ENCODE assay signal across 1 cellular context in the genomic region with DNA sequence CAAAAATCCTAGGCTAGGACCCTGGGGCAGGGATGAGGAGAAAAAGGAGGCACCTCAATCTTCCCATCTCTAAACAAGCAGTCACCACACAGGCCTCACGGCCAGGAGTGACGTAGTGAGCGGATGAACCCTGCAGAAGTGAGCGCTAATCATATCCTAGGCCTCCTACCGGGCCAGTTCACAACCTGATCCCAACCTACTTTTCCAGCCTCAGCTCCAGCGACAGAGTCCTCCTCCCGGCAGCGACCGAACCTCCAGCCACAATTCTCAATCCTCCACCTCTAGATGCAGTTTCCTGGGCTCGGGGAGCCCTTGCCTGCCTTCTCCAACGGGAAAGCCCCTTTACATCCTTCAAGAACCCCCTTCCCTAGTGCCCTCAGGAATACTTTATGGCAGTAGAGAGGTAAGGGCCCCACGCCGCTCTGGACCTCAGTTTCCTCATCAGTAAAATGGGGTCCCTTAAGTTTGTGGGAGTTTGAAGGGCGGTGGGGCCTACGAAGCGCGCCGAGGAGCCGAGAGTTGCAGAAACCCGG.
A peak's percentile ranks its signal among the peaks of the same experiment; 100 is the strongest.
TF ChIP-seq lines count a peak whose summit lies in the region.

No MANE protein-coding gene starts in this region.

TF ChIP-seq in HepG2, 621 proteins besides CTCF, POLR2A, EP300 and RAD21 (continued from another document and continues in another):
- TF ChIP-seq, protein P1, sequence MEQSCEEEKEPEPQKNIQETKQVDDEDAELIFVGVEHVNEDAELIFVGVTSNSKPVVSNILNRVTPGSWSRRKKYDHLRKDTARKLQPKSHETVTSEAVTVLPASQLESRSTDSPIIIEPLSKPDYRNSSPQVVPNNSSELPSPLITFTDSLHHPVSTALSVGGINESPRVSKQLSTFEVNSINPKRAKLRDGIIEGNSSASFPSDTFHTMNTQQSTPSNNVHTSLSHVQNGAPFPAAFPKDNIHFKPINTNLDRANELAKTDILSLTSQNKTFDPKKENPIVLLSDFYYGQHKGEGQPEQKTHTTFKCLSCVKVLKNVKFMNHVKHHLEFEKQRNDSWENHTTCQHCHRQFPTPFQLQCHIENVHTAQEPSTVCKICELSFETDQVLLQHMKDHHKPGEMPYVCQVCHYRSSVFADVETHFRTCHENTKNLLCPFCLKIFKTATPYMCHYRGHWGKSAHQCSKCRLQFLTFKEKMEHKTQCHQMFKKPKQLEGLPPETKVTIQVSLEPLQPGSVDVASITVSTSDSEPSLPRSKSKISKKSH (CRISPR knock-in tag; IDR thresholded peaks at IDR 0.05; ENCODE audit: borderline replicate concordance) = peak; percentile 82; the same call in 1 of the 2 replicates
- no peak for TF ChIP-seq MYNN (CRISPR knock-in tag; IDR thresholded peaks at IDR 0.05; ENCODE audit: low read depth)
- TF ChIP-seq, protein P2, sequence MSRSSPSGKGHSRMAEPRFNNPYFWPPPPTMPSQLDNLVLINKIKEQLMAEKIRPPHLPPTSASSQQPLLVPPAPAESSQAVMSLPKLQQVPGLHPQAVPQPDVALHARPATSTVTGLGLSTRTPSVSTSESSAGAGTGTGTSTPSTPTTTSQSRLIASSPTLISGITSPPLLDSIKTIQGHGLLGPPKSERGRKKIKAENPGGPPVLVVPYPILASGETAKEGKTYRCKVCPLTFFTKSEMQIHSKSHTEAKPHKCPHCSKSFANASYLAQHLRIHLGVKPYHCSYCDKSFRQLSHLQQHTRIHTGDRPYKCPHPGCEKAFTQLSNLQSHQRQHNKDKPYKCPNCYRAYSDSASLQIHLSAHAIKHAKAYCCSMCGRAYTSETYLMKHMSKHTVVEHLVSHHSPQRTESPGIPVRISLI (CRISPR knock-in tag; IDR thresholded peaks at IDR 0.05; ENCODE audit: borderline replicate concordance) = no peak
- TF ChIP-seq, protein P3, sequence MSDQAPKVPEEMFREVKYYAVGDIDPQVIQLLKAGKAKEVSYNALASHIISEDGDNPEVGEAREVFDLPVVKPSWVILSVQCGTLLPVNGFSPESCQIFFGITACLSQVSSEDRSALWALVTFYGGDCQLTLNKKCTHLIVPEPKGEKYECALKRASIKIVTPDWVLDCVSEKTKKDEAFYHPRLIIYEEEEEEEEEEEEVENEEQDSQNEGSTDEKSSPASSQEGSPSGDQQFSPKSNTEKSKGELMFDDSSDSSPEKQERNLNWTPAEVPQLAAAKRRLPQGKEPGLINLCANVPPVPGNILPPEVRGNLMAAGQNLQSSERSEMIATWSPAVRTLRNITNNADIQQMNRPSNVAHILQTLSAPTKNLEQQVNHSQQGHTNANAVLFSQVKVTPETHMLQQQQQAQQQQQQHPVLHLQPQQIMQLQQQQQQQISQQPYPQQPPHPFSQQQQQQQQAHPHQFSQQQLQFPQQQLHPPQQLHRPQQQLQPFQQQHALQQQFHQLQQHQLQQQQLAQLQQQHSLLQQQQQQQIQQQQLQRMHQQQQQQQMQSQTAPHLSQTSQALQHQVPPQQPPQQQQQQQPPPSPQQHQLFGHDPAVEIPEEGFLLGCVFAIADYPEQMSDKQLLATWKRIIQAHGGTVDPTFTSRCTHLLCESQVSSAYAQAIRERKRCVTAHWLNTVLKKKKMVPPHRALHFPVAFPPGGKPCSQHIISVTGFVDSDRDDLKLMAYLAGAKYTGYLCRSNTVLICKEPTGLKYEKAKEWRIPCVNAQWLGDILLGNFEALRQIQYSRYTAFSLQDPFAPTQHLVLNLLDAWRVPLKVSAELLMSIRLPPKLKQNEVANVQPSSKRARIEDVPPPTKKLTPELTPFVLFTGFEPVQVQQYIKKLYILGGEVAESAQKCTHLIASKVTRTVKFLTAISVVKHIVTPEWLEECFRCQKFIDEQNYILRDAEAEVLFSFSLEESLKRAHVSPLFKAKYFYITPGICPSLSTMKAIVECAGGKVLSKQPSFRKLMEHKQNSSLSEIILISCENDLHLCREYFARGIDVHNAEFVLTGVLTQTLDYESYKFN (CRISPR knock-in tag; conservative IDR thresholded peaks at IDR 0.05) = no peak
- TF ChIP-seq ZNF850 (CRISPR knock-in tag; conservative IDR thresholded peaks at IDR 0.05) = 0 out of 2 replicates have a peak, but pooled peaks have one; percentile 30
- TF ChIP-seq BRD4 (CRISPR knock-in tag; IDR thresholded peaks at IDR 0.05) = no peak
- TF ChIP-seq, protein P4, sequence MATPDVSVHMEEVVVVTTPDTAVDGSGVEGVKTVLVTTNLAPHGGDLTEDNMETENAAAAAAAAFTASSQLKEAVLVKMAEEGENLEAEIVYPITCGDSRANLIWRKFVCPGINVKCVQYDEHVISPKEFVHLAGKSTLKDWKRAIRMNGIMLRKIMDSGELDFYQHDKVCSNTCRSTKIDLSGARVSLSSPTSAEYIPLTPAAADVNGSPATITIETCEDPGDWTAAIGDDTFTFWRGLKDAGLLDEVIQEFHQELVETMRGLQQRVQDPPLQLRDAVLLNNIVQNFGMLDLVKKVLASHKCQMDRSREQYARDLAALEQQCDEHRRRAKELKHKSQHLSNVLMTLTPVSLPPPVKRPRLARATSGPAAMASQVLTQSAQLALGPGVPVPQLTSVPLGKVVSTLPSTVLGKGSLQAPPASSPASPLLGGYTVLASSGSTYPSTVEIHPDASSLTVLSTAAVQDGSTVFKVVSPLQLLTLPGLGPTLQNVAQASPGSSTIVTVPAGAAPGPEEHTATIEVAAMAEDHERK (CRISPR knock-in tag; IDR thresholded peaks at IDR 0.05; ENCODE audit: low read depth) = no peak
- peak; percentile 77; the same call in 1 of the 2 replicates for TF ChIP-seq ZNF670 (CRISPR knock-in tag; IDR thresholded peaks at IDR 0.05; ENCODE audit: borderline replicate concordance)
- TF ChIP-seq MAFK (conservative IDR thresholded peaks at IDR 0.05 in 1 of 2, IDR thresholded peaks at IDR 0.05 in 1 of 2; ENCODE audit: low read length in 2 of 2) = no peak
- no peak for TF ChIP-seq ZNF773 (CRISPR knock-in tag; IDR thresholded peaks at IDR 0.05; ENCODE audit: borderline replicate concordance)
- no peak for TF ChIP-seq ZNF713 (CRISPR knock-in tag; IDR thresholded peaks at IDR 0.05)
- TF ChIP-seq, protein P5, sequence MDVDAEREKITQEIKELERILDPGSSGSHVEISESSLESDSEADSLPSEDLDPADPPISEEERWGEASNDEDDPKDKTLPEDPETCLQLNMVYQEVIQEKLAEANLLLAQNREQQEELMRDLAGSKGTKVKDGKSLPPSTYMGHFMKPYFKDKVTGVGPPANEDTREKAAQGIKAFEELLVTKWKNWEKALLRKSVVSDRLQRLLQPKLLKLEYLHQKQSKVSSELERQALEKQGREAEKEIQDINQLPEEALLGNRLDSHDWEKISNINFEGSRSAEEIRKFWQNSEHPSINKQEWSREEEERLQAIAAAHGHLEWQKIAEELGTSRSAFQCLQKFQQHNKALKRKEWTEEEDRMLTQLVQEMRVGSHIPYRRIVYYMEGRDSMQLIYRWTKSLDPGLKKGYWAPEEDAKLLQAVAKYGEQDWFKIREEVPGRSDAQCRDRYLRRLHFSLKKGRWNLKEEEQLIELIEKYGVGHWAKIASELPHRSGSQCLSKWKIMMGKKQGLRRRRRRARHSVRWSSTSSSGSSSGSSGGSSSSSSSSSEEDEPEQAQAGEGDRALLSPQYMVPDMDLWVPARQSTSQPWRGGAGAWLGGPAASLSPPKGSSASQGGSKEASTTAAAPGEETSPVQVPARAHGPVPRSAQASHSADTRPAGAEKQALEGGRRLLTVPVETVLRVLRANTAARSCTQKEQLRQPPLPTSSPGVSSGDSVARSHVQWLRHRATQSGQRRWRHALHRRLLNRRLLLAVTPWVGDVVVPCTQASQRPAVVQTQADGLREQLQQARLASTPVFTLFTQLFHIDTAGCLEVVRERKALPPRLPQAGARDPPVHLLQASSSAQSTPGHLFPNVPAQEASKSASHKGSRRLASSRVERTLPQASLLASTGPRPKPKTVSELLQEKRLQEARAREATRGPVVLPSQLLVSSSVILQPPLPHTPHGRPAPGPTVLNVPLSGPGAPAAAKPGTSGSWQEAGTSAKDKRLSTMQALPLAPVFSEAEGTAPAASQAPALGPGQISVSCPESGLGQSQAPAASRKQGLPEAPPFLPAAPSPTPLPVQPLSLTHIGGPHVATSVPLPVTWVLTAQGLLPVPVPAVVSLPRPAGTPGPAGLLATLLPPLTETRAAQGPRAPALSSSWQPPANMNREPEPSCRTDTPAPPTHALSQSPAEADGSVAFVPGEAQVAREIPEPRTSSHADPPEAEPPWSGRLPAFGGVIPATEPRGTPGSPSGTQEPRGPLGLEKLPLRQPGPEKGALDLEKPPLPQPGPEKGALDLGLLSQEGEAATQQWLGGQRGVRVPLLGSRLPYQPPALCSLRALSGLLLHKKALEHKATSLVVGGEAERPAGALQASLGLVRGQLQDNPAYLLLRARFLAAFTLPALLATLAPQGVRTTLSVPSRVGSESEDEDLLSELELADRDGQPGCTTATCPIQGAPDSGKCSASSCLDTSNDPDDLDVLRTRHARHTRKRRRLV (CRISPR knock-in tag; IDR thresholded peaks at IDR 0.05) = 0 out of 2 replicates have a peak, but pooled peaks have one; percentile 13
- no peak for TF ChIP-seq GZF1 (CRISPR knock-in tag; IDR thresholded peaks at IDR 0.05)
- TF ChIP-seq TBP (CRISPR knock-in tag; IDR thresholded peaks at IDR 0.05) = no peak
- TF ChIP-seq ZNF772 (CRISPR knock-in tag; IDR thresholded peaks at IDR 0.05) = no peak
- TF ChIP-seq ZNF264 (CRISPR knock-in tag; IDR thresholded peaks at IDR 0.05) = no peak
- TF ChIP-seq LCORL (IDR thresholded peaks at IDR 0.05) = no peak
- no peak; the same call in 1 of the 2 replicates for TF ChIP-seq LCORL (CRISPR knock-in tag; IDR thresholded peaks at IDR 0.05)
- no peak for TF ChIP-seq ZNF75D (CRISPR knock-in tag; IDR thresholded peaks at IDR 0.05; ENCODE audit: borderline replicate concordance)
- TF ChIP-seq ETV6 (CRISPR knock-in tag; conservative IDR thresholded peaks at IDR 0.05) = no peak
- no peak for TF ChIP-seq JUND (CRISPR knock-in tag; IDR thresholded peaks at IDR 0.05)
- no peak for TF ChIP-seq DMAP1 (CRISPR knock-in tag; IDR thresholded peaks at IDR 0.05)
- TF ChIP-seq ZNF33A (CRISPR knock-in tag; IDR thresholded peaks at IDR 0.05; ENCODE audit: borderline replicate concordance) = peak; percentile 73; the same call in 1 of the 2 replicates
- TF ChIP-seq, protein P6, sequence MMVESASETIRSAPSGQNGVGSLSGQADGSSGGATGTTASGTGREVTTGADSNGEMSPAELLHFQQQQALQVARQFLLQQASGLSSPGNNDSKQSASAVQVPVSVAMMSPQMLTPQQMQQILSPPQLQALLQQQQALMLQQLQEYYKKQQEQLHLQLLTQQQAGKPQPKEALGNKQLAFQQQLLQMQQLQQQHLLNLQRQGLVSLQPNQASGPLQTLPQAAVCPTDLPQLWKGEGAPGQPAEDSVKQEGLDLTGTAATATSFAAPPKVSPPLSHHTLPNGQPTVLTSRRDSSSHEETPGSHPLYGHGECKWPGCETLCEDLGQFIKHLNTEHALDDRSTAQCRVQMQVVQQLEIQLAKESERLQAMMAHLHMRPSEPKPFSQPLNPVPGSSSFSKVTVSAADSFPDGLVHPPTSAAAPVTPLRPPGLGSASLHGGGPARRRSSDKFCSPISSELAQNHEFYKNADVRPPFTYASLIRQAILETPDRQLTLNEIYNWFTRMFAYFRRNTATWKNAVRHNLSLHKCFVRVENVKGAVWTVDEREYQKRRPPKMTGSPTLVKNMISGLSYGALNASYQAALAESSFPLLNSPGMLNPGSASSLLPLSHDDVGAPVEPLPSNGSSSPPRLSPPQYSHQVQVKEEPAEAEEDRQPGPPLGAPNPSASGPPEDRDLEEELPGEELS (CRISPR knock-in tag; IDR thresholded peaks at IDR 0.05) = no peak
- TF ChIP-seq, protein P7, sequence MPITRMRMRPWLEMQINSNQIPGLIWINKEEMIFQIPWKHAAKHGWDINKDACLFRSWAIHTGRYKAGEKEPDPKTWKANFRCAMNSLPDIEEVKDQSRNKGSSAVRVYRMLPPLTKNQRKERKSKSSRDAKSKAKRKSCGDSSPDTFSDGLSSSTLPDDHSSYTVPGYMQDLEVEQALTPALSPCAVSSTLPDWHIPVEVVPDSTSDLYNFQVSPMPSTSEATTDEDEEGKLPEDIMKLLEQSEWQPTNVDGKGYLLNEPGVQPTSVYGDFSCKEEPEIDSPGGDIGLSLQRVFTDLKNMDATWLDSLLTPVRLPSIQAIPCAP (CRISPR knock-in tag; IDR thresholded peaks at IDR 0.05; ENCODE audit: low read depth) = no peak
- no peak for TF ChIP-seq SCMH1 (CRISPR knock-in tag; IDR thresholded peaks at IDR 0.05; ENCODE audit: borderline replicate concordance)
- TF ChIP-seq POLR2G (IDR thresholded peaks at IDR 0.05; ENCODE audit: low read depth, low read length) = no peak
- no peak for TF ChIP-seq HHEX (CRISPR knock-in tag; IDR thresholded peaks at IDR 0.05)
- TF ChIP-seq ISX (CRISPR knock-in tag; conservative IDR thresholded peaks at IDR 0.05) = no peak
- no peak for TF ChIP-seq SKI (IDR thresholded peaks at IDR 0.05; ENCODE audit: partially characterized antibody)
- TF ChIP-seq, protein P8, sequence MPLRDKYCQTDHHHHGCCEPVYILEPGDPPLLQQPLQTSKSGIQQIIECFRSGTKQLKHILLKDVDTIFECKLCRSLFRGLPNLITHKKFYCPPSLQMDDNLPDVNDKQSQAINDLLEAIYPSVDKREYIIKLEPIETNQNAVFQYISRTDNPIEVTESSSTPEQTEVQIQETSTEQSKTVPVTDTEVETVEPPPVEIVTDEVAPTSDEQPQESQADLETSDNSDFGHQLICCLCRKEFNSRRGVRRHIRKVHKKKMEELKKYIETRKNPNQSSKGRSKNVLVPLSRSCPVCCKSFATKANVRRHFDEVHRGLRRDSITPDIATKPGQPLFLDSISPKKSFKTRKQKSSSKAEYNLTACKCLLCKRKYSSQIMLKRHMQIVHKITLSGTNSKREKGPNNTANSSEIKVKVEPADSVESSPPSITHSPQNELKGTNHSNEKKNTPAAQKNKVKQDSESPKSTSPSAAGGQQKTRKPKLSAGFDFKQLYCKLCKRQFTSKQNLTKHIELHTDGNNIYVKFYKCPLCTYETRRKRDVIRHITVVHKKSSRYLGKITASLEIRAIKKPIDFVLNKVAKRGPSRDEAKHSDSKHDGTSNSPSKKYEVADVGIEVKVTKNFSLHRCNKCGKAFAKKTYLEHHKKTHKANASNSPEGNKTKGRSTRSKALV (CRISPR knock-in tag; IDR thresholded peaks at IDR 0.05) = no peak
- TF ChIP-seq, protein P9, sequence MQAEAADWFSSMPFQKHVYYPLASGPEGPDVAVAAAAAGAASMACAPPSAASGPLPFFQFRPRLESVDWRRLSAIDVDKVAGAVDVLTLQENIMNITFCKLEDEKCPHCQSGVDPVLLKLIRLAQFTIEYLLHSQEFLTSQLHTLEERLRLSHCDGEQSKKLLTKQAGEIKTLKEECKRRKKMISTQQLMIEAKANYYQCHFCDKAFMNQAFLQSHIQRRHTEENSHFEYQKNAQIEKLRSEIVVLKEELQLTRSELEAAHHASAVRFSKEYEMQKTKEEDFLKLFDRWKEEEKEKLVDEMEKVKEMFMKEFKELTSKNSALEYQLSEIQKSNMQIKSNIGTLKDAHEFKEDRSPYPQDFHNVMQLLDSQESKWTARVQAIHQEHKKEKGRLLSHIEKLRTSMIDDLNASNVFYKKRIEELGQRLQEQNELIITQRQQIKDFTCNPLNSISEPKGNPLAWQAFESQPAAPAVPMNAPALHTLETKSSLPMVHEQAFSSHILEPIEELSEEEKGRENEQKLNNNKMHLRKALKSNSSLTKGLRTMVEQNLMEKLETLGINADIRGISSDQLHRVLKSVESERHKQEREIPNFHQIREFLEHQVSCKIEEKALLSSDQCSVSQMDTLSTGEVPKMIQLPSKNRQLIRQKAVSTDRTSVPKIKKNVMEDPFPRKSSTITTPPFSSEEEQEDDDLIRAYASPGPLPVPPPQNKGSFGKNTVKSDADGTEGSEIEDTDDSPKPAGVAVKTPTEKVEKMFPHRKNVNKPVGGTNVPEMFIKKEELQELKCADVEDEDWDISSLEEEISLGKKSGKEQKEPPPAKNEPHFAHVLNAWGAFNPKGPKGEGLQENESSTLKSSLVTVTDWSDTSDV (CRISPR knock-in tag; IDR thresholded peaks at IDR 0.05) = no peak
- TF ChIP-seq FOXJ3 (CRISPR knock-in tag; IDR thresholded peaks at IDR 0.05; ENCODE audit: borderline replicate concordance) = no peak
- TF ChIP-seq SOX6 (IDR thresholded peaks at IDR 0.05) = no peak
- TF ChIP-seq SOX6 (CRISPR knock-in tag; IDR thresholded peaks at IDR 0.05) = peak; percentile 23; the same call in 1 of the 2 replicates
- no peak for TF ChIP-seq ZNF354B (CRISPR knock-in tag; IDR thresholded peaks at IDR 0.05)
- no peak for TF ChIP-seq NFIC (IDR thresholded peaks at IDR 0.05; ENCODE audit: low read length)
- TF ChIP-seq REXO4 (CRISPR knock-in tag; IDR thresholded peaks at IDR 0.05; ENCODE audit: borderline replicate concordance) = no peak
